Comparison of ENCODE assay signal across 1 cellular context in the genomic region with DNA sequence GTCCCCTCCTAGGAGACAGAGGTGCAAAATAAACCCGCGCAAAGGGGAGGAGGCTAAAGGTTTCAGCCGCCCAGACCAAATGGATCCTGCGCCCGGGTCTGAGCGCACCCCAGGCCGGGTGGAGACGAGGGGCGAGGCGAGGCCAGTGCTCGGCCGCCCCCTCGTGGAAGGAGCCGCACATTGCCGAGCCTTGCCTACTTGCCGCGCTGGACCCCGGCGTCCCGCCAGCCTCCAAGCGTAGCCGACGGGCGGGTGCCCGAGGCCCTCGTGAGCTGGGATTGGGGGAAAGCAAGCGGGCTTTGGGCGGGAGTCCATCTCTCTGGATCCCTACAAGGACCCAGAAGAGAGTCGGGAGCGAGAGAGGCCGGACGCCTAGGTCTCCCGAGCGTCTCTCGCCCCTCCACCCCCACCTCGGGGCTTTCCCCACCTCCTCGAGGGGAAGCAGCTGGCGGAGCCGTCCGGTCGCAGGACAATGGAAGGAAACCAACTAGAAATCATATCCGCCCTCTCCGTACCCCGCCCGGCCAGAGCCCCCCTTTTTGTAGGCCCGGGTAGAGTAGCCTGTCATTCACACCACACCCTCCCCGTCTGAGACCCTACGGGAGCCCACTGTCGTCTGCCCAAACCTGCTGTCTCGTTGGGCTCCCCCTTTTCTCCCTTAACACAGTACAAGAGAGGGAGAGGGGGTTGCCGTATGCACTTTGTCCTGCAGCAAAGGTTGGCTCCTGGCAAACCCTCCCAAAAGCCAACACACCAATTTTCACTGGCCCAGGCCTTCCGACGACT.
TF ChIP-seq lines count a peak whose summit lies in the region.

No MANE protein-coding gene starts in this region.

TF ChIP-seq in GM12878, 131 proteins besides CTCF, POLR2A, EP300 and RAD21 (continued from another document and continues in another):
- TF ChIP-seq, protein P1, sequence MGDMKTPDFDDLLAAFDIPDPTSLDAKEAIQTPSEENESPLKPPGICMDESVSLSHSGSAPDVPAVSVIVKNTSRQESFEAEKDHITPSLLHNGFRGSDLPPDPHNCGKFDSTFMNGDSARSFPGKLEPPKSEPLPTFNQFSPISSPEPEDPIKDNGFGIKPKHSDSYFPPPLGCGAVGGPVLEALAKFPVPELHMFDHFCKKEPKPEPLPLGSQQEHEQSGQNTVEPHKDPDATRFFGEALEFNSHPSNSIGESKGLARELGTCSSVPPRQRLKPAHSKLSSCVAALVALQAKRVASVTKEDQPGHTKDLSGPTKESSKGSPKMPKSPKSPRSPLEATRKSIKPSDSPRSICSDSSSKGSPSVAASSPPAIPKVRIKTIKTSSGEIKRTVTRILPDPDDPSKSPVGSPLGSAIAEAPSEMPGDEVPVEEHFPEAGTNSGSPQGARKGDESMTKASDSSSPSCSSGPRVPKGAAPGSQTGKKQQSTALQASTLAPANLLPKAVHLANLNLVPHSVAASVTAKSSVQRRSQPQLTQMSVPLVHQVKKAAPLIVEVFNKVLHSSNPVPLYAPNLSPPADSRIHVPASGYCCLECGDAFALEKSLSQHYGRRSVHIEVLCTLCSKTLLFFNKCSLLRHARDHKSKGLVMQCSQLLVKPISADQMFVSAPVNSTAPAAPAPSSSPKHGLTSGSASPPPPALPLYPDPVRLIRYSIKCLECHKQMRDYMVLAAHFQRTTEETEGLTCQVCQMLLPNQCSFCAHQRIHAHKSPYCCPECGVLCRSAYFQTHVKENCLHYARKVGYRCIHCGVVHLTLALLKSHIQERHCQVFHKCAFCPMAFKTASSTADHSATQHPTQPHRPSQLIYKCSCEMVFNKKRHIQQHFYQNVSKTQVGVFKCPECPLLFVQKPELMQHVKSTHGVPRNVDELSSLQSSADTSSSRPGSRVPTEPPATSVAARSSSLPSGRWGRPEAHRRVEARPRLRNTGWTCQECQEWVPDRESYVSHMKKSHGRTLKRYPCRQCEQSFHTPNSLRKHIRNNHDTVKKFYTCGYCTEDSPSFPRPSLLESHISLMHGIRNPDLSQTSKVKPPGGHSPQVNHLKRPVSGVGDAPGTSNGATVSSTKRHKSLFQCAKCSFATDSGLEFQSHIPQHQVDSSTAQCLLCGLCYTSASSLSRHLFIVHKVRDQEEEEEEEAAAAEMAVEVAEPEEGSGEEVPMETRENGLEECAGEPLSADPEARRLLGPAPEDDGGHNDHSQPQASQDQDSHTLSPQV (IDR thresholded peaks at IDR 0.05), result no peak
- TF ChIP-seq SRF (IDR thresholded peaks at IDR 0.05; ENCODE audit: low read depth in 2 of 2, low read length in 2 of 2), result no peak
- TF ChIP-seq ZNF622 (IDR thresholded peaks at IDR 0.05), result no peak
- peak; percentile 97 for TF ChIP-seq IKZF1 (conservative IDR thresholded peaks at IDR 0.05)
- TF ChIP-seq ESRRA (IDR thresholded peaks at IDR 0.05; ENCODE audit: low read length), result no peak
- TF ChIP-seq PAX8 (IDR thresholded peaks at IDR 0.05), result no peak
- TF ChIP-seq MTA2 (IDR thresholded peaks at IDR 0.05; ENCODE audit: low read depth), result no peak
- TF ChIP-seq RFX5 (IDR thresholded peaks at IDR 0.05; ENCODE audit: low read depth, low read length), result no peak
- TF ChIP-seq EZH2 (IDR thresholded peaks at IDR 0.05; ENCODE audit: borderline replicate concordance, control insufficient read depth, low read depth, low read length), result no peak
- no peak for TF ChIP-seq TCF7 (IDR thresholded peaks at IDR 0.05; ENCODE audit: borderline replicate concordance)
- peak; percentile 77; the same call in 1 of the 2 replicates for TF ChIP-seq MXI1 (IDR thresholded peaks at IDR 0.05; ENCODE audit: low read depth, low read length)
- TF ChIP-seq, protein P2, sequence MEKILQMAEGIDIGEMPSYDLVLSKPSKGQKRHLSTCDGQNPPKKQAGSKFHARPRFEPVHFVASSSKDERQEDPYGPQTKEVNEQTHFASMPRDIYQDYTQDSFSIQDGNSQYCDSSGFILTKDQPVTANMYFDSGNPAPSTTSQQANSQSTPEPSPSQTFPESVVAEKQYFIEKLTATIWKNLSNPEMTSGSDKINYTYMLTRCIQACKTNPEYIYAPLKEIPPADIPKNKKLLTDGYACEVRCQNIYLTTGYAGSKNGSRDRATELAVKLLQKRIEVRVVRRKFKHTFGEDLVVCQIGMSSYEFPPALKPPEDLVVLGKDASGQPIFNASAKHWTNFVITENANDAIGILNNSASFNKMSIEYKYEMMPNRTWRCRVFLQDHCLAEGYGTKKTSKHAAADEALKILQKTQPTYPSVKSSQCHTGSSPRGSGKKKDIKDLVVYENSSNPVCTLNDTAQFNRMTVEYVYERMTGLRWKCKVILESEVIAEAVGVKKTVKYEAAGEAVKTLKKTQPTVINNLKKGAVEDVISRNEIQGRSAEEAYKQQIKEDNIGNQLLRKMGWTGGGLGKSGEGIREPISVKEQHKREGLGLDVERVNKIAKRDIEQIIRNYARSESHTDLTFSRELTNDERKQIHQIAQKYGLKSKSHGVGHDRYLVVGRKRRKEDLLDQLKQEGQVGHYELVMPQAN (conservative IDR thresholded peaks at IDR 0.05), result no peak; the same call in 1 of the 2 replicates
- TF ChIP-seq, protein P3, sequence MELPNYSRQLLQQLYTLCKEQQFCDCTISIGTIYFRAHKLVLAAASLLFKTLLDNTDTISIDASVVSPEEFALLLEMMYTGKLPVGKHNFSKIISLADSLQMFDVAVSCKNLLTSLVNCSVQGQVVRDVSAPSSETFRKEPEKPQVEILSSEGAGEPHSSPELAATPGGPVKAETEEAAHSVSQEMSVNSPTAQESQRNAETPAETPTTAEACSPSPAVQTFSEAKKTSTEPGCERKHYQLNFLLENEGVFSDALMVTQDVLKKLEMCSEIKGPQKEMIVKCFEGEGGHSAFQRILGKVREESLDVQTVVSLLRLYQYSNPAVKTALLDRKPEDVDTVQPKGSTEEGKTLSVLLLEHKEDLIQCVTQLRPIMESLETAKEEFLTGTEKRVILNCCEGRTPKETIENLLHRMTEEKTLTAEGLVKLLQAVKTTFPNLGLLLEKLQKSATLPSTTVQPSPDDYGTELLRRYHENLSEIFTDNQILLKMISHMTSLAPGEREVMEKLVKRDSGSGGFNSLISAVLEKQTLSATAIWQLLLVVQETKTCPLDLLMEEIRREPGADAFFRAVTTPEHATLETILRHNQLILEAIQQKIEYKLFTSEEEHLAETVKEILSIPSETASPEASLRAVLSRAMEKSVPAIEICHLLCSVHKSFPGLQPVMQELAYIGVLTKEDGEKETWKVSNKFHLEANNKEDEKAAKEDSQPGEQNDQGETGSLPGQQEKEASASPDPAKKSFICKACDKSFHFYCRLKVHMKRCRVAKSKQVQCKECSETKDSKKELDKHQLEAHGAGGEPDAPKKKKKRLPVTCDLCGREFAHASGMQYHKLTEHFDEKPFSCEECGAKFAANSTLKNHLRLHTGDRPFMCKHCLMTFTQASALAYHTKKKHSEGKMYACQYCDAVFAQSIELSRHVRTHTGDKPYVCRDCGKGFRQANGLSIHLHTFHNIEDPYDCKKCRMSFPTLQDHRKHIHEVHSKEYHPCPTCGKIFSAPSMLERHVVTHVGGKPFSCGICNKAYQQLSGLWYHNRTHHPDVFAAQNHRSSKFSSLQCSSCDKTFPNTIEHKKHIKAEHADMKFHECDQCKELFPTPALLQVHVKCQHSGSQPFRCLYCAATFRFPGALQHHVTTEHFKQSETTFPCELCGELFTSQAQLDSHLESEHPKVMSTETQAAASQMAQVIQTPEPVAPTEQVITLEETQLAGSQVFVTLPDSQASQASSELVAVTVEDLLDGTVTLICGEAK (IDR thresholded peaks at IDR 0.05; ENCODE audit: borderline replicate concordance), result peak; percentile 86
- TF ChIP-seq NR2F1 (conservative IDR thresholded peaks at IDR 0.05), result no peak
- no peak for TF ChIP-seq SP1 (IDR thresholded peaks at IDR 0.05; ENCODE audit: low read depth, low read length)
- no peak for TF ChIP-seq ZBTB33 (IDR thresholded peaks at IDR 0.05)
- no peak for TF ChIP-seq SREBF2 (IDR thresholded peaks at IDR 0.05; ENCODE audit: low read length)
- TF ChIP-seq BCL11A (IDR thresholded peaks at IDR 0.05; ENCODE audit: low read depth, low read length), result no peak
- TF ChIP-seq CBFB (IDR thresholded peaks at IDR 0.05; ENCODE audit: low read depth), result no peak
- no peak for TF ChIP-seq MYC (IDR thresholded peaks at IDR 0.05; ENCODE audit: insufficient read depth, insufficient read length, insufficient replicate concordance, low read length, severe bottlenecking)
- TF ChIP-seq SMAD1 (IDR thresholded peaks at IDR 0.05; ENCODE audit: low read depth, partially characterized antibody), result no peak
- TF ChIP-seq, protein P4, sequence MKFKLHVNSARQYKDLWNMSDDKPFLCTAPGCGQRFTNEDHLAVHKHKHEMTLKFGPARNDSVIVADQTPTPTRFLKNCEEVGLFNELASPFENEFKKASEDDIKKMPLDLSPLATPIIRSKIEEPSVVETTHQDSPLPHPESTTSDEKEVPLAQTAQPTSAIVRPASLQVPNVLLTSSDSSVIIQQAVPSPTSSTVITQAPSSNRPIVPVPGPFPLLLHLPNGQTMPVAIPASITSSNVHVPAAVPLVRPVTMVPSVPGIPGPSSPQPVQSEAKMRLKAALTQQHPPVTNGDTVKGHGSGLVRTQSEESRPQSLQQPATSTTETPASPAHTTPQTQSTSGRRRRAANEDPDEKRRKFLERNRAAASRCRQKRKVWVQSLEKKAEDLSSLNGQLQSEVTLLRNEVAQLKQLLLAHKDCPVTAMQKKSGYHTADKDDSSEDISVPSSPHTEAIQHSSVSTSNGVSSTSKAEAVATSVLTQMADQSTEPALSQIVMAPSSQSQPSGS (IDR thresholded peaks at IDR 0.05; ENCODE audit: low read length), result no peak
- no peak; the same call in 1 of the 2 replicates for TF ChIP-seq POLR2AphosphoS5 (IDR thresholded peaks at IDR 0.05; ENCODE audit: low read length)
- TF ChIP-seq PML (IDR thresholded peaks at IDR 0.05; ENCODE audit: low read length), result peak; percentile 31; the same call in 1 of the 2 replicates
- no peak for TF ChIP-seq ZZZ3 (IDR thresholded peaks at IDR 0.05; ENCODE audit: control insufficient read depth, insufficient read length, low read depth)
- TF ChIP-seq MTA3 (IDR thresholded peaks at IDR 0.05; ENCODE audit: borderline replicate concordance, low read length), result no peak
- TF ChIP-seq ASH2L (IDR thresholded peaks at IDR 0.05; ENCODE audit: borderline replicate concordance, low read depth), result no peak
- no peak for TF ChIP-seq TBL1XR1 (IDR thresholded peaks at IDR 0.05; ENCODE audit: low read depth, low read length)
- no peak for TF ChIP-seq SMAD5 (IDR thresholded peaks at IDR 0.05; ENCODE audit: low read depth)
- TF ChIP-seq BACH1 (IDR thresholded peaks at IDR 0.05; ENCODE audit: borderline replicate concordance), result peak; percentile 30; the same call in 1 of the 2 replicates
- TF ChIP-seq TCF12 (IDR thresholded peaks at IDR 0.05; ENCODE audit: low read depth, low read length), result peak; percentile 91
- peak; percentile 88 for TF ChIP-seq DPF2 (IDR thresholded peaks at IDR 0.05)
- peak; percentile 89; the same call in 1 of the 2 replicates for TF ChIP-seq RB1 (IDR thresholded peaks at IDR 0.05; ENCODE audit: borderline replicate concordance)
- TF ChIP-seq ETV6 (conservative IDR thresholded peaks at IDR 0.05 in 1 of 2, IDR thresholded peaks at IDR 0.05 in 1 of 2; ENCODE audit: borderline replicate concordance in 1 of 2, low read depth in 1 of 2), result peak in 1 of 2 experiments; percentile 63; a peak in 2 of 4 replicates
- TF ChIP-seq ZNF384 (IDR thresholded peaks at IDR 0.05; ENCODE audit: borderline replicate concordance, low read depth, low read length), result no peak
- TF ChIP-seq MEF2A (IDR thresholded peaks at IDR 0.05; ENCODE audit: insufficient read depth, low read depth, low read length), result no peak
- TF ChIP-seq ELK1 (IDR thresholded peaks at IDR 0.05; ENCODE audit: low read depth, low read length), result no peak
- peak in 1 of 2 experiments; percentile 42; a peak in 1 of 4 replicates for TF ChIP-seq IKZF2 (IDR thresholded peaks at IDR 0.05)
- peak; percentile 63 for TF ChIP-seq RELA (IDR thresholded peaks at IDR 0.05; ENCODE audit: borderline replicate concordance, partially characterized antibody)
- TF ChIP-seq NRF1 (conservative IDR thresholded peaks at IDR 0.05; ENCODE audit: low read depth, low read length), result no peak
- no peak for TF ChIP-seq SUPT20H (IDR thresholded peaks at IDR 0.05; ENCODE audit: borderline replicate concordance, control insufficient read depth, low read depth, low read length)
- peak; percentile 88 for TF ChIP-seq SMARCA5 (IDR thresholded peaks at IDR 0.05)
- no peak for TF ChIP-seq HDGF (IDR thresholded peaks at IDR 0.05)
- TF ChIP-seq TAF1 (IDR thresholded peaks at IDR 0.05; ENCODE audit: borderline replicate concordance, low read depth, low read length), result 0 out of 2 replicates have a peak, but pooled peaks have one; percentile 36
- no peak for TF ChIP-seq FOXK2 (IDR thresholded peaks at IDR 0.05)
- TF ChIP-seq TCF3 (IDR thresholded peaks at IDR 0.05; ENCODE audit: borderline replicate concordance, insufficient read depth, low read depth, low read length), result peak; percentile 59; the same call in 1 of the 2 replicates
- peak; percentile 86; the same call in 1 of the 2 replicates for TF ChIP-seq ZNF207 (IDR thresholded peaks at IDR 0.05; ENCODE audit: borderline replicate concordance)
- no peak for TF ChIP-seq ZNF217 (IDR thresholded peaks at IDR 0.05)
- TF ChIP-seq CHD1 (IDR thresholded peaks at IDR 0.05; ENCODE audit: low read depth, low read length), result no peak
